13 cellular contexts compared by ENCODE assay signal in the genomic region with DNA sequence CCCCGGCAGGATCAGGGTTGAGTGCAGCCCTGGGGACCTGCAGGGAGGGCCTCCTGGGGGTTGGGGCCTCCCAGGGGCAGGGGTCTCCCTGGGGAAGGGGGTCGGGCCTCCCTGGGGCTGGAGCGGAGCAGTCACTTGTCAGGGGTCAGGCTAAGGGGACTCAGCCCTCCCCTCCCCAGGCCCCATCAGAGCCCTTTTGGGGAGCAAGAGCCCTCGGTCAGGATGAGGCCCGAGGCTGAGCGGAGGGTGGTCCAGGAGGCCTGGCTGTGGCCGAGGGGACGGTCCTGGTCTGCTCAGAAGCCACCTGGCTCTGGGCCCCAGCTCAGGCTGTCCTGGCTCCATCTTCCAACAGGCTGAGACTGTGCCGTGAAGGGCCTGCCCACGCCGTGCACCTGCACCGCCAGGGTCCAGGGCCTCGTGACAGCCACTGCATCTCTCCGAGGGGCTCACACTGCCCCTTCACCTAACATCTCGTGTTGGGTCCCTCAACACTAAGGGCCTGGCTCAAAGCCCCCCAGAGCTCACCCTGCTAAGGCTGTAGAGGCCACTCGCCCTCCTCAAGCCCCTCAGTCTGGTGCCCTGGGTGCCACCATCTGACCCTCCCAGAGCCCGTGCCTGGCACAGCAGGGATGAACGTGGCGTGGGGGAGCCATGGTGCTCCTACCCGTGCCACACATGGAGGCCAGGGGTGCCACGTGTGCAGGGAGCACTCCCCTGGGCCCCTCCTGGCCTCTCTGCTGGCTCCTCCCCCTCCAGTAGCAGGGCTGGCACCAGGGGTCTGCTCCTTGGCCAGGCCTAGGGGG. TPM values are rescaled to one million over a fixed set of nuclear protein-coding genes. Genes with fewer than 3 reads are reported as not detected.
"Had no signal": no experiment of that assay in that cellular context is flagged by ENCODE, and none has a peak within 500 bp of the region (broad histone marks: within the 10 kb centered on the region; RNA-seq: fewer than 3 reads in every experiment).

No MANE protein-coding gene starts in this region.

- H3K9me3 ChIP-seq: left lung, transverse colon had no signal

- H3K27ac ChIP-seq: left lung, parathyroid adenoma, transverse colon had no signal

- H3K27me3 ChIP-seq: left lung, transverse colon had no signal

- H3K4me3 ChIP-seq: left lung, transverse colon had no signal

- H3K4me1 ChIP-seq: left lung, parathyroid adenoma, transverse colon had no signal

- H3K9ac ChIP-seq: parathyroid adenoma had no signal

- FAIRE-seq: islet of Langerhans had no signal

- DNase-seq: activated CD4-positive, alpha-beta T cell treated with anti-CD3 and anti-CD28 coated beads for 48 hours; activated CD8-positive, alpha-beta T cell treated with anti-CD3 and anti-CD28 coated beads, Interleukin-2, amount 10 ng/mL, durations not matched to agents 7 days and 5 days; activated naive CD4-positive, alpha-beta T cell treated with anti-CD3 and anti-CD28 coated beads, Interleukin-2, amount 10 ng/mL, durations not matched to agents 7 days and 5 days; effector memory CD8-positive, alpha-beta T cell; stimulated activated CD4-positive, alpha-beta T cell treated with anti-CD3 and anti-CD28 coated beads, Interleukin-1b, Interleukin-23, amount 100 ng/mL, for 48 hours; substantia nigra; transverse colon had no signal

- ATAC-seq: activated CD8-positive, alpha-beta T cell treated with anti-CD3 and anti-CD28 coated beads, Interleukin-2, amount 10 ng/mL, durations not matched to agents 7 days and 5 days; activated T-helper 17 cell treated with anti-CD3 and anti-CD28 coated beads, Interleukin-2, amount 50 U/mL, for 72 hours; effector memory CD8-positive, alpha-beta T cell; left lung; WTC11 had no signal

RNA-seq across cellular contexts. Expression of a gene that starts 12.9 kb away (rescaled TPM):
- total RNA-seq: activated CD8-positive, alpha-beta T cell treated with anti-CD3 and anti-CD28 coated beads, Interleukin-2, amount 10 ng/mL, durations not matched to agents 7 days and 5 days; activated T-helper 17 cell treated with anti-CD3 and anti-CD28 coated beads, Interleukin-2, amount 50 U/mL, for 72 hours; neural crest cell had no signal
